34 cellular contexts compared by ENCODE assay signal in the genomic region with DNA sequence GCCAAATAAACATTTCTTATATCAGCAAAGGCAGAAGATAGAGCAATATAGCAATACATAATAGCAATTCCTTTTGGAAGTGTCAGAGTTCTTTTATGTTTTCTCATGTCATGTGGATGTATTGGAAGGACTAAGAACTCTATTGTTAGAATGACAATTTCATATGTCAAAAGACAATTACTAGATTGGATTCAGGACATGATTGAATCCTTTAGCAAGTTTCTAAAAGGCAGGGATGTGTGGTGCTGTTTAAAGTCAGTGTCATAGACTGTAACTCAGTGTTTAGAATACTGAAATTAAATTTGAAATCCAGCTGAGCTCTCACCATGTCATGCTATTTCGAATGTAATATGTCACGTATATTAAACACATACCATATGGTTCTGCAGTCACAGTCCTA.
"Had no signal": no experiment of that assay in that cellular context is flagged by ENCODE, and none has a peak within 500 bp of the region (broad histone marks: within the 10 kb centered on the region; RNA-seq: fewer than 3 reads in every experiment).

No MANE protein-coding gene starts in this region.

- FAIRE-seq: astrocyte, TTC549 had no signal

- H3K27me3 ChIP-seq: adrenal gland, body of pancreas, brain microvascular endothelial cell, breast epithelium had no signal

- H3K36me3 ChIP-seq: adrenal gland, brain microvascular endothelial cell, breast epithelium had no signal

- ATAC-seq: activated CD8-positive, alpha-beta T cell treated with anti-CD3 and anti-CD28 coated beads for 36 hours; activated naive CD4-positive, alpha-beta T cell treated with anti-CD3 and anti-CD28 coated beads, Interleukin-2, amount 50 U/mL, for 72 hours; activated T-cell treated with anti-CD3 and anti-CD28 coated beads, Interleukin-2, amount 50 U/mL, for 4 hours; activated T-cell treated with anti-CD3 and anti-CD28 coated beads, Interleukin-2, amount 50 U/mL, for 72 hours; activated T-helper 17 cell treated with anti-CD3 and anti-CD28 coated beads, Interleukin-2, amount 50 U/mL, for 72 hours; body of pancreas had no signal

- H3K4me3 ChIP-seq: adrenal gland, body of pancreas, breast epithelium had no signal

- DNase-seq: activated B cell treated with CpG ODN at 0.5 μM for 24 hours; activated CD4-positive, alpha-beta memory T cell treated with anti-CD3 and anti-CD28 coated beads for 36 hours; activated CD4-positive, alpha-beta T cell treated with anti-CD3 and anti-CD28 coated beads for 4 hours; activated CD4-positive, alpha-beta T cell treated with anti-CD3 and anti-CD28 coated beads, Interleukin-2, amount 10 ng/mL, durations not matched to agents 24 days and 14 days; activated CD4-positive, alpha-beta T cell treated with anti-CD3 and anti-CD28 coated beads, Interleukin-2, amount 50 U/mL, for 1 hour; activated CD4-positive, alpha-beta T cell treated with anti-CD3 and anti-CD28 coated beads, Interleukin-2, amount 50 U/mL, for 4 hours; activated CD4-positive, CD25-positive, alpha-beta regulatory T cell treated with anti-CD3 and anti-CD28 coated beads, Interleukin-2, amount 50 U/mL, for 72 hours; activated CD8-positive, alpha-beta memory T cell treated with anti-CD3 and anti-CD28 coated beads, Interleukin-2, amount 50 U/mL, for 4 hours; activated CD8-positive, alpha-beta T cell treated with anti-CD3 and anti-CD28 coated beads for 36 hours; activated effector memory CD4-positive, alpha-beta T cell treated with anti-CD3 and anti-CD28 coated beads, Interleukin-2, amount 50 U/mL, for 16 hours; activated gamma-delta T cell treated with Interleukin-2 at 50 U/mL for 16 hours; activated naive CD4-positive, alpha-beta T cell; activated naive CD4-positive, alpha-beta T cell treated with anti-CD3 and anti-CD28 coated beads for 36 hours; activated naive CD4-positive, alpha-beta T cell treated with anti-CD3 and anti-CD28 coated beads, Interleukin-2, amount 50 U/mL, for 16 hours; activated naive CD8-positive, alpha-beta T cell treated with anti-CD3 and anti-CD28 coated beads for 36 hours; activated T-cell treated with anti-CD3 and anti-CD28 coated beads for 4 hours; activated T-cell treated with anti-CD3 and anti-CD28 coated beads, Interleukin-2, amount 50 U/mL, for 1 hour; activated T-cell treated with anti-CD3 and anti-CD28 coated beads, Interleukin-2, amount 50 U/mL, for 4 hours; activated T-cell treated with anti-CD3 and anti-CD28 coated beads, Interleukin-2, amount 50 U/mL, for 72 hours; adrenal gland; amniotic stem cell; aorta; body of pancreas; brain microvascular endothelial cell; central memory CD4-positive, alpha-beta T cell; T-helper 1 cell; T-helper 2 cell; T-helper 9 cell had no signal

- H3K4me1 ChIP-seq: adrenal gland, body of pancreas, breast epithelium had no signal

- H3K9me3 ChIP-seq: adrenal gland, body of pancreas, breast epithelium had no signal

- H3K27ac ChIP-seq: adrenal gland, body of pancreas, brain microvascular endothelial cell, breast epithelium, VCaP had no signal
